8 cellular contexts compared by ENCODE assay signal in the genomic region with DNA sequence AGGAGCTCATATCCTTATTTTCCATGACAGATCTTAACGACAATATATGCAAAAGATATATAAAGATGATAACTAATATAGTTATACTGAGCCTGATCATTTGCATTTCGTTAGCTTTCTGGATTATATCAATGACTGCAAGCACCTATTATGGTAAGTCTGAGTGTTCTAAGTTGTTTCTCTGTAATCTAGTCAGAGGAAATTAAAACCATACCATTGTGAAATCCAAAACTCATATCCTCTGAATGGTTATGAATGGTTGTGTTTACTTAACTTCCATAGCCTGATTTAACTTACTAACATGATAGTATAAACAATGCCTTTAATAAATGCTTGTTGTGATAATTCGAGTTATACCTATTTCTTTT. TPM values are rescaled to one million over a fixed set of nuclear protein-coding genes. Genes with fewer than 3 reads are reported as not detected.
DNase-seq lines count a peak whose midpoint lies in the region; ATAC-seq and TF ChIP-seq lines count a peak whose summit lies in the region.

No MANE protein-coding gene starts in this region.

- H3K9me3 ChIP-seq in muscle layer of duodenum (ENCODE audit: control insufficient read depth in 1 of 2, low read length in 2 of 2), result no peaks in the 10 kb centered on the region

- H3K4me1 ChIP-seq in muscle layer of duodenum (ENCODE audit: control insufficient read depth in 1 of 2, insufficient read depth in 2 of 2, low read length in 2 of 2), result peaks cover 4 to 19% of the 10 kb centered on the region in 2 donors

- H3K4me3 ChIP-seq in Jurkat, Clone E6-1 (ENCODE audit: low read length), result peak overlapping the region; percentile 59
- H3K4me3 ChIP-seq in cardiac fibroblast (replicated peaks in 1 of 2; ENCODE audit: low read depth in 2 of 2, low read length in 2 of 2), result peak overlapping the region; percentile 71 to 80
- H3K4me3 ChIP-seq in muscle layer of duodenum (ENCODE audit: low read depth in 1 of 2, low read length in 2 of 2), result peak overlapping the region; percentile 86 to 98

- no peaks in the 10 kb centered on the region for H3K36me3 ChIP-seq in muscle layer of duodenum (ENCODE audit: control insufficient read depth in 1 of 2, insufficient read depth in 2 of 2, low read length in 2 of 2)

- H3K27ac ChIP-seq in C4-2B (peak overlapping the region; percentile 88), muscle layer of duodenum (ENCODE audit: low read length) (peak overlapping the region; percentile 83)

- DNase-seq in Jurkat, Clone E6-1 (ENCODE audit: low read depth, low spot score), result no peak
- peak in 1 of 2 donors; percentile 51 for DNase-seq in cardiac fibroblast (ENCODE audit: low read depth in 2 of 2)
- no peak for DNase-seq in KG1 (lab: John Stamatoyannopoulos, UW)
- no peak for DNase-seq in stimulated activated CD4-positive, alpha-beta T cell treated with anti-CD3 and anti-CD28 coated beads, Interleukin-12 subunit alpha, Interleukin-12 subunit beta, amount 100 ng/mL, for 4 hours

- no peak for TF ChIP-seq CTCF in C4-2B (conservative IDR thresholded peaks at IDR 0.05)
- no peak for TF ChIP-seq CTCF in cardiac fibroblast (IDR thresholded peaks at IDR 0.05; ENCODE audit: low read depth, low read length)

- no peak for ATAC-seq in HG03442 (IDR thresholded peaks at IDR 0.05; ENCODE audit: unreplicated experiment)
- no peak for ATAC-seq in HG02623 (IDR thresholded peaks at IDR 0.05; ENCODE audit: unreplicated experiment)

- no peaks in the 10 kb centered on the region for H3K27me3 ChIP-seq in muscle layer of duodenum (ENCODE audit: low read depth, low read length)

RNA-seq across cellular contexts. Expression of gene TMEM19, which starts 0.8 kb away (rescaled TPM):
- 25.9 TPM for polyA plus RNA-seq in Jurkat, Clone E6-1 (2012; ENCODE audit: insufficient read depth, insufficient read length)

RNA-seq across cellular contexts. Expression of gene THAP2, which starts 22.5 kb away (rescaled TPM):
- 6.3 TPM for polyA plus RNA-seq in Jurkat, Clone E6-1 (2012; ENCODE audit: insufficient read depth, insufficient read length)

RNA-seq across cellular contexts. Expression of gene ZFC3H1, which starts 23.0 kb away (rescaled TPM):
- polyA plus RNA-seq in Jurkat, Clone E6-1 (2012; ENCODE audit: insufficient read depth, insufficient read length), result 21.9 TPM
